ENCODE assay signal across 27 cellular contexts in the genomic region with DNA sequence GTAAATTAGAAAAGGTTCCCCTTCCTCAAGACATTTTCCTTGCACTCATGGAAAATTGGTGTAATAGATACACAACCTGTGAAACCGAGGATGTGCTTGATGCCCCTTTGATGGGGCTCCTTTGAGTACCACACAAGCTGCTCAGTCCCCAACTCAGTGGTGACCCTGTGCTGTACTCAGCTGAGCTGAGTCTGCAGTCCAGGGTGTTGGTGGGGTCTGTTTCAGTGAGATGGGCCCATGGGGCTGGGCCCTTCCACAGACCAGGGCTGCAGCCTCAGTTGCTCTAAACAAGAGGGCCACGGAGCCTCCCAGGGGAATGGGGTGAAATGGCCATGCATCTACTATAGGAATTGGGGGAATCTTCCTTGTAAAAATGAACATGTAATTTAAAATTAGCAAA. TPM values are rescaled to one million over a fixed set of nuclear protein-coding genes. Genes with fewer than 3 reads are reported as not detected.
"Had no signal": no experiment of that assay in that cellular context is flagged by ENCODE, and none has a peak within 500 bp of the region (broad histone marks: within the 10 kb centered on the region; RNA-seq: fewer than 3 reads in every experiment).

No MANE protein-coding gene starts in this region.

- ATAC-seq: left cardiac atrium; left lung; mucosa of descending colon; natural killer cell treated with Interleukin-12 subunit alpha and Interleukin-12 subunit beta and Interleukin-15 and Interleukin-18, amount 100 ng/mL, for 72 hours; right lobe of liver; stimulated activated naive B cell treated with anti-CD40 and anti-IgM and Interleukin-4, amounts not matched to agents 10 μg/mL and 1 μg/mL and 100 μg/mL, for 72 hours; upper lobe of right lung had no signal

- H3K4me3 Mint-ChIP-seq: mesothelial cell of epicardium; natural killer cell treated with Interleukin-12 subunit alpha and Interleukin-12 subunit beta and Interleukin-15 and Interleukin-18, amount 100 ng/mL, for 72 hours; stimulated activated naive B cell treated with anti-CD40 and anti-IgM and Interleukin-4, amounts not matched to agents 10 μg/mL and 1 μg/mL and 100 μg/mL, for 72 hours; stimulated activated naive CD8-positive, alpha-beta T cell treated with anti-CD3 and anti-CD28 coated beads, Interleukin-15, Interleukin-2, amounts not matched to agents 100 ng/mL and 50 ng/mL, for 24 hours had no signal

- H3K4me1 Mint-ChIP-seq: naive B cell; stimulated activated naive B cell treated with anti-CD40 and anti-IgM and Interleukin-4, amounts not matched to agents 10 μg/mL and 1 μg/mL and 100 μg/mL, for 72 hours had no signal

- DNase-seq: cortex of kidney; effector CD4-positive, alpha-beta T cell; foreskin fibroblast; left cardiac atrium; left lung; mesenchymal stem cell; mucosa of descending colon; naive B cell; nucleus accumbens; ovary; psoas muscle; right lobe of liver; small intestine; stimulated activated CD4-positive, alpha-beta T cell treated with anti-CD3 and anti-CD28 coated beads, Interleukin-15, amount 100 ng/mL, for 24 hours; stimulated activated CD4-positive, alpha-beta T cell treated with anti-CD3 and anti-CD28 coated beads, Interleukin-2, amount 100 ng/mL, for 48 hours; stimulated activated naive B cell treated with anti-CD40 and anti-IgM and Interleukin-4, amounts not matched to agents 10 μg/mL and 1 μg/mL and 100 μg/mL, for 72 hours; transverse colon; upper lobe of right lung had no signal

- H3K27ac Mint-ChIP-seq: mesothelial cell of epicardium; naive B cell; natural killer cell treated with Interleukin-12 subunit alpha and Interleukin-12 subunit beta and Interleukin-15 and Interleukin-18, amount 100 ng/mL, for 72 hours; stimulated activated naive B cell treated with anti-CD40 and anti-IgM and Interleukin-4, amounts not matched to agents 10 μg/mL and 1 μg/mL and 100 μg/mL, for 72 hours; stimulated activated naive CD8-positive, alpha-beta T cell treated with anti-CD3 and anti-CD28 coated beads, Interleukin-15, Interleukin-2, amounts not matched to agents 100 ng/mL and 50 ng/mL, for 24 hours had no signal

- H3K27me3 ChIP-seq: gastrocnemius medialis, hepatocyte, left lung, neural progenitor cell, ovary, right lobe of liver, transverse colon, upper lobe of right lung had no signal

- H3K79me2 ChIP-seq: hepatocyte had no signal

- H3K27me3 Mint-ChIP-seq: stimulated activated naive B cell treated with anti-CD40 and anti-IgM and Interleukin-4, amounts not matched to agents 10 μg/mL and 1 μg/mL and 100 μg/mL, for 72 hours; stimulated activated naive CD8-positive, alpha-beta T cell treated with anti-CD3 and anti-CD28 coated beads, Interleukin-15, Interleukin-2, amounts not matched to agents 100 ng/mL and 50 ng/mL, for 24 hours had no signal

- H3K9me3 Mint-ChIP-seq: mesothelial cell of epicardium; natural killer cell treated with Interleukin-12 subunit alpha and Interleukin-12 subunit beta and Interleukin-15 and Interleukin-18, amount 100 ng/mL, for 72 hours; neural progenitor cell; stimulated activated naive B cell treated with anti-CD40 and anti-IgM and Interleukin-4, amounts not matched to agents 10 μg/mL and 1 μg/mL and 100 μg/mL, for 72 hours; stimulated activated naive CD8-positive, alpha-beta T cell treated with anti-CD3 and anti-CD28 coated beads, Interleukin-15, Interleukin-2, amounts not matched to agents 100 ng/mL and 50 ng/mL, for 24 hours had no signal

- H3K4me2 ChIP-seq: hepatocyte, neural progenitor cell had no signal

- H2AFZ ChIP-seq: hepatocyte, neural progenitor cell had no signal

- H3K4me1 ChIP-seq: neural progenitor cell, right lobe of liver, transverse colon had no signal

- H3K4me3 ChIP-seq: gastrocnemius medialis, hepatocyte, left lung, mucosa of descending colon, neural progenitor cell, ovary, psoas muscle, right lobe of liver, thoracic aorta, transverse colon, upper lobe of right lung had no signal

- H3K9me3 ChIP-seq: gastrocnemius medialis, left lung, mucosa of descending colon, ovary, psoas muscle, right lobe of liver, thoracic aorta, transverse colon, upper lobe of right lung had no signal

- H3K36me3 ChIP-seq: gastrocnemius medialis, left lung, neural progenitor cell, ovary, right lobe of liver, thoracic aorta, transverse colon, upper lobe of right lung had no signal

- H3K27ac ChIP-seq: gastrocnemius medialis, hepatocyte, left lung, neural progenitor cell, ovary, psoas muscle, right lobe of liver, thoracic aorta, transverse colon, upper lobe of right lung had no signal

- H3K36me3 Mint-ChIP-seq: mesothelial cell of epicardium; naive B cell; natural killer cell treated with Interleukin-12 subunit alpha and Interleukin-12 subunit beta and Interleukin-15 and Interleukin-18, amount 100 ng/mL, for 72 hours; neural progenitor cell; stimulated activated naive B cell treated with anti-CD40 and anti-IgM and Interleukin-4, amounts not matched to agents 10 μg/mL and 1 μg/mL and 100 μg/mL, for 72 hours had no signal

- H3K9ac ChIP-seq: neural progenitor cell had no signal

RNA-seq across cellular contexts. Expression of gene KY, which starts 39.3 kb away (rescaled TPM):
- total RNA-seq: dermis microvascular lymphatic vessel endothelial cell; lung microvascular endothelial cell; mesothelial cell of epicardium; natural killer cell treated with Interleukin-12 subunit alpha and Interleukin-12 subunit beta and Interleukin-15 and Interleukin-18, amount 100 ng/mL, for 72 hours; right lobe of liver had no signal
